ENCODE assay signal across 2 cellular contexts in the genomic region with DNA sequence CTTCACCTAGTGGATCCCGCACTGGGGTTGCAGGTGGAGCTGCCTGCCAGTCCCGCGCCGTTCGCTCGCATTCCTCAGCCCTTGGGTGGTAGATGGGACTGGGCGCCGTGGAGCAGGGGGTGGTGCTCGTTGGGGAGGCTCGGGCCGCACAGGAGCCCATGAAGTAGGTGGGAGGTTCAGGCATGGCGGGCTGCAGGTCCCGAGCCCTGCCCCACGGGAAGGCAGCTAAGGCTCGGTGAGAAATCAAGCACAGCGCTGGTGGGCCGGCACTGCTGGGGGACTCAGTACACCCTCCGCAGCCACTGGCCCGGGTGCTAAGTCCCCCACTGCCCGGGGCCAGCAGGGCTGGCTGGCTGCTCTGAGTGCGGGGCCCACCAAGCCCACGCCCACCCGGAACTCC. TPM values are rescaled to one million over a fixed set of nuclear protein-coding genes. Genes with fewer than 3 reads are reported as not detected.
"Had no signal": no experiment of that assay in that cellular context is flagged by ENCODE, and none has a peak within 500 bp of the region (broad histone marks: within the 10 kb centered on the region; RNA-seq: fewer than 3 reads in every experiment).

No MANE protein-coding gene starts in this region.

RNA-seq across cellular contexts. Expression of gene IL7R, which starts 36.1 kb away (rescaled TPM):
- total RNA-seq: NCI-H460 had no signal

RNA-seq across cellular contexts. Expression of gene CAPSL, which starts 45.6 kb away (rescaled TPM):
- total RNA-seq: MCF 10A, NCI-H460 had no signal
